13 cellular contexts compared by ENCODE assay signal in genomic region chr13:37715606-37716015, GRCh38.
DNase-seq lines count a peak whose midpoint lies in the region; ATAC-seq, FAIRE-seq and TF ChIP-seq lines count a peak whose summit lies in the region.
"Had no signal": no experiment of that assay in that cellular context is flagged by ENCODE, and none has a peak within 500 bp of the region (broad histone marks: within the 10 kb centered on the region; RNA-seq: fewer than 3 reads in every experiment).

No MANE protein-coding gene starts in this region.

- H3K9me3 ChIP-seq in lung (ENCODE audit: control insufficient read depth in 2 of 2, insufficient read depth in 1 of 2, low read length in 1 of 2) (no peaks in the 10 kb centered on the region), vagina (no peaks in the 10 kb centered on the region), kidney (ENCODE audit: control insufficient read depth in 1 of 2, low read length in 2 of 2) (no peaks in the 10 kb centered on the region)

- H3K9ac ChIP-seq in kidney (ENCODE audit: low read length in 2 of 2): no peak overlapping the region

- H3K27ac ChIP-seq in lung (ENCODE audit: low read depth in 1 of 2, low read length in 1 of 2) (no peak overlapping the region), vagina (no peak overlapping the region), kidney (ENCODE audit: low read depth in 2 of 2, low read length in 2 of 2) (no peak overlapping the region)
- H3K27ac ChIP-seq: body of pancreas, C4-2B had no signal

- DNase-seq in Caki2 (ENCODE audit: low read depth) (peak; percentile 61), NB4 (ENCODE audit: low read depth) (peak; percentile 46), brain pericyte (ENCODE audit: low read depth, low spot score) (peak; percentile 30), lung (ENCODE audit: low spot score) (no peak), GM10266 (ENCODE audit: extremely low spot score) (no peak), vagina (ENCODE audit: extremely low spot score in 2 of 2) (no peak), kidney (no peak), cerebellar nuclear complex (lab: John Stamatoyannopoulos, UW) (no peak)
- DNase-seq: activated CD4-positive, alpha-beta T cell treated with anti-CD3 and anti-CD28 coated beads for 36 hours; body of pancreas; NCI-H2029 treated with DMSO at 0.1 percent for 48 hours; NK-92 treated with Interleukin-12 subunit alpha and Interleukin-12 subunit beta, amount 100 ng/mL, for 24 hours had no signal

- TF ChIP-seq CTCF in NB4 (IDR thresholded peaks at IDR 0.05; ENCODE audit: low read depth, low read length) (no peak), lung (IDR thresholded peaks at IDR 0.05; ENCODE audit: control extremely low read depth, extremely low read depth) (no peak), GM10266 (IDR thresholded peaks at IDR 0.05; ENCODE audit: control insufficient read depth, insufficient read depth, low read depth, missing control alignments) (no peak), vagina (IDR thresholded peaks at IDR 0.05) (no peak), kidney (IDR thresholded peaks at IDR 0.05; ENCODE audit: borderline replicate concordance, extremely low read depth, insufficient read depth) (no peak)

- H3K27me3 ChIP-seq in lung (ENCODE audit: control insufficient read depth, insufficient read depth) (no peaks in the 10 kb centered on the region), vagina (no peaks in the 10 kb centered on the region)
- H3K27me3 ChIP-seq: body of pancreas had no signal

- ATAC-seq in lung (ENCODE audit: insufficient read depth, low FRiP score): peak; percentile 53
- ATAC-seq: activated CD4-positive, alpha-beta T cell treated with anti-CD3 and anti-CD28 coated beads for 36 hours; body of pancreas had no signal

- intact Hi-C loops in vagina (cut with DNase I): no loop called here
- intact Hi-C loops in kidney (cut with DNase I): no loop called here

- no peaks in the 10 kb centered on the region for H3K4me1 ChIP-seq in lung (ENCODE audit: control insufficient read depth in 2 of 2, insufficient read depth in 2 of 2, low read length in 2 of 2)
- H3K4me1 ChIP-seq in vagina: no peaks in the 10 kb centered on the region
- H3K4me1 ChIP-seq in kidney (ENCODE audit: control insufficient read depth in 1 of 2, insufficient read depth in 1 of 2, low read depth in 1 of 2, low read length in 2 of 2): no peaks in the 10 kb centered on the region
- H3K4me1 ChIP-seq: body of pancreas had no signal

- H3K36me3 ChIP-seq in lung (ENCODE audit: control insufficient read depth in 2 of 2, insufficient read depth in 2 of 2, low read length in 2 of 2) (no peaks in the 10 kb centered on the region), vagina (no peaks in the 10 kb centered on the region), kidney (ENCODE audit: control insufficient read depth in 1 of 2, insufficient read depth in 2 of 2, low read length in 2 of 2) (no peaks in the 10 kb centered on the region)

- WGBS in lung, 2 donors: 79% methylated on average over 6 of the region's 6 CpGs

- no peak overlapping the region for H3K4me3 ChIP-seq in NB4 (ENCODE audit: low read depth, low read length)
- no peak overlapping the region for H3K4me3 ChIP-seq in lung
- no peak overlapping the region for H3K4me3 ChIP-seq in vagina
- H3K4me3 ChIP-seq in kidney (ENCODE audit: low read length in 2 of 2): no peak overlapping the region
- H3K4me3 ChIP-seq: body of pancreas had no signal

- FAIRE-seq in kidney (lab: Jason Lieb, UNC): no peak

- TF ChIP-seq POLR2A in NB4 (IDR thresholded peaks at IDR 0.05; ENCODE audit: extremely low read depth, insufficient read length) (no peak), vagina (IDR thresholded peaks at IDR 0.05) (no peak)

- in situ Hi-C loops in Caki2 (cut with HindIII; ENCODE audit: low pct_unique_long_range_greater_than_20kb, low sequenced_read_pairs): no loop called here

Comparison
In these comparisons a context has a peak if more than half of its experiments do, and no peak if none do; other contexts are left out.
1. DNase-seq: peak in Caki2 (single experiment), NB4 (single experiment) and brain pericyte (single experiment); none in lung (single experiment), GM10266 (single experiment), vagina (0 of 2), kidney (single experiment) and cerebellar nuclear complex (0 of 2).